ENCODE assay signal across 10 cellular contexts in the genomic region with DNA sequence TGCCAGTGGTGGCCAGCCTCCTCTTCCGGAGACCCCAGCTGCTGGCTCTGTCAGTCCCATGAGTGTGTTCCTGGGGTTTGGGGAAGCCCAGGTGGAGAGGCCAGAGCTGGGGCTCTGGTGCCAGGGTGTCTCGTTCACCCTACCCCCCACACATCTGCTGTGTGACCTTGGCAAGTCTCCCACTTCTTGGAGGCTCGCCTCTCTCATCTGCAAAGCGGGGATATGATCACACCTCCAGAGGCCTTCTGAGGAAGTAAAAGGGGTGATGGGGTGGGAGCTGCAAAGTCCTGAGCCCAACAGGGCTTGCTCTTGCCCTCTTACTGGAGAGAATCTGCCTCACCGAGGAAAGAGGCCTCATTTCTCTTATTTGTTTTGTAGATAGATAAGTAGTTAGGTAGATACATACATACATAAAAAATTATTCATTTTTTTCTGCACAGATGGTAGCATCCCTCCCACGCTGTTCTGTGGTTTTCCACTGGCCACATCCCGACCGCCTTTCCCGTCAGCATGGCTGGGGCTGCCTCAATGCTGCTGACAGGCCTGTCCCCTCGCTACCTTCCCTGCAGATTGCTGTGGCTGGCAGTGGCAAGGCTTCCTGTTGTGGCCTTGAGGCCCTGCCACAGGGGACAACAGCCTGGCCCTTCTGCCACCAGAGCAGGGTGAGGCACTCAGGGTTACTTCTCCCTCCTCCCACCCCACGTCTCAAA.
A peak's percentile ranks its signal among the peaks of the same experiment; 100 is the strongest.
DNase-seq lines count a peak whose midpoint lies in the region; ATAC-seq lines count a peak whose summit lies in the region.
"Had no signal": no experiment of that assay in that cellular context is flagged by ENCODE, and none has a peak within 500 bp of the region (broad histone marks: within the 10 kb centered on the region; RNA-seq: fewer than 3 reads in every experiment).

No MANE protein-coding gene starts in this region.

- peaks cover 8% of the 10 kb centered on the region for H3K36me3 Mint-ChIP-seq in stimulated activated effector memory CD8-positive, alpha-beta T cell treated with anti-CD3 and anti-CD28 coated beads, Interleukin-12 subunit alpha, Interleukin-12 subunit beta, amount 100 ng/mL, for 72 hours
- H3K36me3 Mint-ChIP-seq: WTC11 had no signal

- H3K27ac Mint-ChIP-seq in stimulated activated effector memory CD8-positive, alpha-beta T cell treated with anti-CD3 and anti-CD28 coated beads, Interleukin-12 subunit alpha, Interleukin-12 subunit beta, amount 100 ng/mL, for 72 hours, result peak overlapping the region; percentile 69
- H3K27ac Mint-ChIP-seq: WTC11 had no signal

- peak; percentile 29 for DNase-seq in NCI-H1092 treated with DMSO at 0.1 percent for 48 hours (lab: John Stamatoyannopoulos, UW)
- peak; percentile 24 for DNase-seq in activated CD4-positive, alpha-beta T cell treated with anti-CD3 and anti-CD28 coated beads, Interleukin-2, amount 50 U/mL, for 1 hour
- DNase-seq in effector CD4-positive, alpha-beta T cell, result peak; percentile 20
- DNase-seq in stimulated activated effector memory CD8-positive, alpha-beta T cell treated with anti-CD3 and anti-CD28 coated beads, Interleukin-12 subunit alpha, Interleukin-12 subunit beta, amount 100 ng/mL, for 72 hours (ENCODE audit: low spot score in 2 of 2), result peak; percentile 50 to 83
- DNase-seq in globus pallidus (ENCODE audit: low spot score), result no peak
- no peak for DNase-seq in GM19240 (ENCODE audit: insufficient read length, low spot score)
- DNase-seq in NCI-H2107 (lab: John Stamatoyannopoulos, UW), result no peak
- DNase-seq in nucleus accumbens (lab: John Stamatoyannopoulos, UW), result no peak
- DNase-seq: hippocampal formation had no signal

- no peaks in the 10 kb centered on the region for H3K9me3 Mint-ChIP-seq in stimulated activated effector memory CD8-positive, alpha-beta T cell treated with anti-CD3 and anti-CD28 coated beads, Interleukin-12 subunit alpha, Interleukin-12 subunit beta, amount 100 ng/mL, for 72 hours
- H3K9me3 Mint-ChIP-seq: WTC11 had no signal

- H3K4me3 Mint-ChIP-seq in stimulated activated effector memory CD8-positive, alpha-beta T cell treated with anti-CD3 and anti-CD28 coated beads, Interleukin-12 subunit alpha, Interleukin-12 subunit beta, amount 100 ng/mL, for 72 hours, result peak overlapping the region; percentile 47
- H3K4me3 Mint-ChIP-seq: WTC11 had no signal

- peak; percentile 85 for ATAC-seq in stimulated activated effector memory CD8-positive, alpha-beta T cell treated with anti-CD3 and anti-CD28 coated beads, Interleukin-12 subunit alpha, Interleukin-12 subunit beta, amount 100 ng/mL, for 72 hours
- ATAC-seq: WTC11 had no signal

- H3K4me1 Mint-ChIP-seq in stimulated activated effector memory CD8-positive, alpha-beta T cell treated with anti-CD3 and anti-CD28 coated beads, Interleukin-12 subunit alpha, Interleukin-12 subunit beta, amount 100 ng/mL, for 72 hours, result peaks cover 67% of the 10 kb centered on the region

Comparison
In these comparisons a context has a peak if more than half of its experiments do, and no peak if none do; other contexts are left out.
1. DNase-seq: peak in NCI-H1092 treated with DMSO at 0.1 percent for 48 hours (single experiment), activated CD4-positive, alpha-beta T cell treated with anti-CD3 and anti-CD28 coated beads, Interleukin-2, amount 50 U/mL, for 1 hour (single experiment), effector CD4-positive, alpha-beta T cell (single experiment) and stimulated activated effector memory CD8-positive, alpha-beta T cell treated with anti-CD3 and anti-CD28 coated beads, Interleukin-12 subunit alpha, Interleukin-12 subunit beta, amount 100 ng/mL, for 72 hours (2 of 2); none in globus pallidus (single experiment), GM19240 (single experiment), NCI-H2107 (single experiment) and nucleus accumbens (0 of 56).